In genomic region chr22:35638408-35638807, GRCh38 we compare ENCODE assay signal across 9 cellular contexts.
A peak's percentile ranks its signal among the peaks of the same experiment; 100 is the strongest.
DNase-seq lines count a peak whose midpoint lies in the region; ATAC-seq and TF ChIP-seq lines count a peak whose summit lies in the region.
"Had no signal": no experiment of that assay in that cellular context is flagged by ENCODE, and none has a peak within 500 bp of the region (broad histone marks: within the 10 kb centered on the region; RNA-seq: fewer than 3 reads in every experiment).

No MANE protein-coding gene starts in this region.

- H3K4me1 ChIP-seq in rectal smooth muscle tissue (ENCODE audit: control insufficient read depth, insufficient read depth, low read length): peaks cover 24% of the 10 kb centered on the region

- no peak for ATAC-seq in GM18517 (IDR thresholded peaks at IDR 0.05; ENCODE audit: unreplicated experiment)

- no peak for TF ChIP-seq CTCF in cardiac fibroblast (IDR thresholded peaks at IDR 0.05; ENCODE audit: low read depth, low read length)

- no peaks in the 10 kb centered on the region for H3K27me3 ChIP-seq in rectal smooth muscle tissue (ENCODE audit: control insufficient read depth, insufficient read depth, low read length)

- H3K36me3 ChIP-seq in rectal smooth muscle tissue (ENCODE audit: control insufficient read depth, insufficient read depth, low read length): no peaks in the 10 kb centered on the region

- peak overlapping the region; percentile 97 for H3K27ac ChIP-seq in rectal smooth muscle tissue (ENCODE audit: low read depth, low read length)

- DNase-seq in D341Med (ENCODE audit: low spot score) (peak; percentile 17), cardiac fibroblast (ENCODE audit: low read depth in 2 of 2) (peak; percentile 76 to 91), islet precursor cell (peak; percentile 93), NCI-H2029 treated with DMSO at 0.1 percent for 48 hours (lab: John Stamatoyannopoulos, UW) (no peak), DMS 273 (lab: John Stamatoyannopoulos, UW; ENCODE audit: unreplicated experiment) (no peak), RKO (ENCODE audit: low spot score) (no peak)
- DNase-seq: stimulated activated CD4-positive, alpha-beta T cell treated with anti-CD3 and anti-CD28 coated beads, Interleukin-15, amount 100 ng/mL, for 24 hours had no signal

- H3K4me3 ChIP-seq in cardiac fibroblast (replicated peaks in 1 of 2; ENCODE audit: low read depth in 2 of 2, low read length in 2 of 2): no peak overlapping the region
- peak overlapping the region; percentile 16 for H3K4me3 ChIP-seq in rectal smooth muscle tissue (ENCODE audit: low read length)

- H3K9ac ChIP-seq in rectal smooth muscle tissue (ENCODE audit: low read length): peak overlapping the region; percentile 16

Comparison
In these comparisons a context has a peak if more than half of its experiments do, and no peak if none do; other contexts are left out.
1. DNase-seq: peak in D341Med (single experiment), cardiac fibroblast (2 of 2) and islet precursor cell (single experiment); none in NCI-H2029 treated with DMSO at 0.1 percent for 48 hours (single experiment), DMS 273 (single experiment) and RKO (single experiment).